Comparison of ENCODE assay signal across 1 cellular context in the genomic region with DNA sequence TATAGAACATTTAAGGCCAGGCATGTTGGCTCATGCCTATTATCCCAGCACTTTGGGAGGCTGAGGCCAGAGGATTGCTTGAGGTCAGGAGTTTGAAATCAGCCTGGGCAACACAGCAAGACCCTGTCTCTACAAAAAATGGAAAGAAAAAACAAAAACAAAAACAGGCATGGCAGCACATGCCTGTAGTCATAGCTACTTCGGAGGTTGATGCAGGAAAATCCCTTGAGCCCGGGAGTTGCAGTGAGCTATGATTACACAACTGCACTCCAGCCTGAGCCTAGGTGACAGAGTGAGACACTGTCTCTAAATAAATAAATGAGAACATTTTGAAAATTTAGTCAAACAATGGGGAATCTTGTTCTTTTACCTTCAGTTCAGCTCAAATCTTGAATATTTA.
TF ChIP-seq lines count a peak whose summit lies in the region.

No MANE protein-coding gene starts in this region.

TF ChIP-seq in GM12878, 131 proteins besides CTCF, POLR2A, EP300 and RAD21:
- TF ChIP-seq EZH2 (IDR thresholded peaks at IDR 0.05; ENCODE audit: borderline replicate concordance, control insufficient read depth, low read depth, low read length) = no peak
